ENCODE assay signal across 8 cellular contexts in genomic region chr17:81094744-81095607, GRCh38.
DNase-seq lines count a peak whose midpoint lies in the region; ATAC-seq and TF ChIP-seq lines count a peak whose summit lies in the region.

No MANE protein-coding gene starts in this region.

- H4K20me1 ChIP-seq in osteoblast (ENCODE audit: insufficient read depth, low read length) = no peaks in the 10 kb centered on the region

- ATAC-seq in RWPE2 (ENCODE audit: low read depth) (peak; percentile 81), foreskin keratinocyte (peak; percentile 75)

- TF ChIP-seq CTCF in BJ (IDR thresholded peaks at IDR 0.05; ENCODE audit: insufficient read depth, low read depth, low read length) (peak; percentile 18; the same call in 1 of the 2 replicates), RWPE2 (IDR thresholded peaks at IDR 0.05; ENCODE audit: poor library complexity, severe bottlenecking) (no peak), foreskin keratinocyte (conservative IDR thresholded peaks at IDR 0.05) (no peak), osteoblast (IDR thresholded peaks at IDR 0.05; ENCODE audit: extremely low read depth, low read depth, low read length) (peak; percentile 3)

- H3K27ac ChIP-seq in RWPE2 (ENCODE audit: poor library complexity, severe bottlenecking) (peak overlapping the region; percentile 80), foreskin keratinocyte (peak overlapping the region; percentile 94), osteoblast (ENCODE audit: low read depth, low read length) (peak overlapping the region; percentile 92), substantia nigra (ENCODE audit: low read depth, low read length, poor library complexity, severe bottlenecking) (peak overlapping the region; percentile 64)

- no peaks in the 10 kb centered on the region for H3K9me3 ChIP-seq in RWPE2 (ENCODE audit: severe bottlenecking)
- H3K9me3 ChIP-seq in osteoblast (ENCODE audit: low read depth, low read length) = no peaks in the 10 kb centered on the region

- H3K27me3 ChIP-seq in BJ (ENCODE audit: control insufficient read depth, insufficient read depth, low read length) (no peaks in the 10 kb centered on the region), RWPE2 (ENCODE audit: insufficient read depth, poor library complexity, severe bottlenecking) (no peaks in the 10 kb centered on the region), foreskin keratinocyte (no peaks in the 10 kb centered on the region), osteoblast (ENCODE audit: insufficient read depth, low read length) (no peaks in the 10 kb centered on the region)

- H3K79me2 ChIP-seq in osteoblast (ENCODE audit: insufficient read depth, low read length) = no peaks in the 10 kb centered on the region

- H3K4me1 ChIP-seq in RWPE2 (ENCODE audit: insufficient read depth, poor library complexity, severe bottlenecking) (peaks cover 55% of the 10 kb centered on the region), foreskin keratinocyte (peaks cover 25% of the 10 kb centered on the region), osteoblast (ENCODE audit: insufficient read depth, low read length) (peaks cover 42% of the 10 kb centered on the region)

- H3K36me3 ChIP-seq in BJ (ENCODE audit: control insufficient read depth, insufficient read depth, low read length) (peaks cover 1% of the 10 kb centered on the region; the same call in 1 of the 2 replicates), RWPE2 (ENCODE audit: low read depth) (peaks cover 7% of the 10 kb centered on the region), osteoblast (ENCODE audit: insufficient read depth, low read length) (no peaks in the 10 kb centered on the region)

- DNase-seq in BJ (ENCODE audit: low read depth) (peak; percentile 100), KBM-7 (peak; percentile 95), RWPE2 (ENCODE audit: low spot score) (peak; percentile 96), foreskin keratinocyte (peak; percentile 99), osteoblast (ENCODE audit: insufficient read length, low spot score, missing footprints) (peak; percentile 100), substantia nigra (lab: John Stamatoyannopoulos, UW) (peak in 42 of 49 donors; percentile 20 to 90 (median 60)), GM19238 (ENCODE audit: insufficient read length, low spot score) (no peak)
- peak; percentile 97 for DNase-seq in activated gamma-delta T cell treated with anti-CD3 and anti-CD28 coated beads, Interleukin-2, amount 50 U/mL, for 16 hours (ENCODE audit: low read depth)

- peak overlapping the region; percentile 60 for H3K4me2 ChIP-seq in osteoblast (ENCODE audit: insufficient read depth, low read length)

- in situ Hi-C loops in KBM-7 (cut with MboI; ENCODE audit: low pct_unique_long_range_greater_than_20kb, low sequenced_read_pairs) = no loop called here

- CTCF ChIA-PET in BJ (lab: Yijun Ruan, JAX) = interaction anchor here (1.0 to 9.4 kb wide), 11 partner anchors 7 to 668 kb away, joined by 4 to 176 read pairs (median 5); partner anchors contain the start of gene BAIAP2

- POLR2A ChIA-PET in BJ (lab: Charles Lee) = no interaction called here

- H2AFZ ChIP-seq in osteoblast (ENCODE audit: low read length) = peak overlapping the region; percentile 43

- H3K4me3 ChIP-seq in BJ (ENCODE audit: low read depth, low read length) (no peak overlapping the region), RWPE2 (ENCODE audit: severe bottlenecking) (no peak overlapping the region), osteoblast (ENCODE audit: insufficient read depth, low read length) (peak overlapping the region; percentile 45)

Comparison
In these comparisons a context has a peak if more than half of its experiments do, and no peak if none do; other contexts are left out.
1. CTCF ChIP-seq: peak in BJ (single experiment) and osteoblast (single experiment); none in RWPE2 (single experiment) and foreskin keratinocyte (single experiment).
2. Peak in every context shown above with its lines, with median percentiles within 50 percentile points of each other: H3K27ac ChIP-seq.